In genomic region chr11:7905961-7906429, GRCh38 we compare ENCODE assay signal across 1 cellular context.
TF ChIP-seq lines count a peak whose summit lies in the region.

No MANE protein-coding gene starts in this region.

TF ChIP-seq in IMR-90, 13 proteins besides CTCF, POLR2A, EP300 and RAD21 (continued from another document):
- no peak for TF ChIP-seq FOS (IDR thresholded peaks at IDR 0.05; ENCODE audit: low read depth, low read length)
- TF ChIP-seq MXI1 (IDR thresholded peaks at IDR 0.05; ENCODE audit: borderline replicate concordance, low read depth, low read length), result no peak
- TF ChIP-seq NFE2L2 (IDR thresholded peaks at IDR 0.05; ENCODE audit: low read depth, low read length), result no peak
- TF ChIP-seq SMC3 (IDR thresholded peaks at IDR 0.05; ENCODE audit: low read depth, low read length), result no peak
- TF ChIP-seq BHLHE40 (IDR thresholded peaks at IDR 0.05; ENCODE audit: low read depth, low read length), result no peak
- TF ChIP-seq USF2 (IDR thresholded peaks at IDR 0.05; ENCODE audit: low read depth, low read length), result no peak
